22 cellular contexts compared by ENCODE assay signal in the genomic region with DNA sequence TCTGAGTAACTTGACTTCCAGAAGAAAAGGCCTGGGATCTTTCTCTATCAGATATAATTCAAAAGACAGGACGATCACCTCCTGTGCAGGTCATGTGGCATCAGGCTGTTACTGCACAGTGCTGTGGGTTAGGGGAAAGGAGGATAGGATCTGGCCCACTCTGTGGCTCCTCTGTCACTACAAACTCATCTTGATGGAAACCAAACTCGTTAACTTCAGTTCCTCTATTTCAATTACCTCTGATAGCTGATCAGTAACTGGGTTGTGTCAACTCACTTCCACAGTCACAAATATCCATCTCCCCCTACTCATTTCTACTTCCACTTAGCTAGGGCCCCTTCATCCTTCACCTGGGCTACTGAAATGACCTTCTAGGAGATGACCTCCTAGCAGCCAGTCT.
DNase-seq lines count a peak whose midpoint lies in the region; ATAC-seq, FAIRE-seq and TF ChIP-seq lines count a peak whose summit lies in the region.
"Had no signal": no experiment of that assay in that cellular context is flagged by ENCODE, and none has a peak within 500 bp of the region (broad histone marks: within the 10 kb centered on the region; RNA-seq: fewer than 3 reads in every experiment).

No MANE protein-coding gene starts in this region.

- FAIRE-seq in GM12891 (lab: Jason Lieb, UNC) = no peak
- FAIRE-seq: A204.1, GM12892, H54 had no signal

- no peak for TF ChIP-seq POLR2A in GM12891 (IDR thresholded peaks at IDR 0.05; ENCODE audit: low read depth, low read length)

- no peak for TF ChIP-seq CTCF in coronary artery (IDR thresholded peaks at IDR 0.05)

- DNase-seq in GM12891 (ENCODE audit: insufficient read length, low spot score) = no peak
- peak; percentile 35 for DNase-seq in coronary artery (ENCODE audit: low spot score)
- DNase-seq in stimulated activated CD4-positive, alpha-beta T cell treated with anti-CD3 and anti-CD28 coated beads, Interleukin-12 subunit alpha, Interleukin-12 subunit beta, amount 100 ng/mL, for 4 hours = no peak
- DNase-seq in DMS 273 treated with DMSO at 0.1 percent for 48 hours (lab: John Stamatoyannopoulos, UW) = no peak
- no peak for DNase-seq in left colon
- DNase-seq: Caco-2; CD4-positive, CD25-positive, alpha-beta regulatory T cell; CD8-positive, alpha-beta T cell; DMS79; EL; GDM1; GOT3; HFFc6 had no signal

- H3K4me3 ChIP-seq in coronary artery = no peak overlapping the region
- H3K4me3 ChIP-seq: BLaER1, HAP-1 had no signal

- peak; percentile 41 for ATAC-seq in GM19351 (IDR thresholded peaks at IDR 0.05; ENCODE audit: unreplicated experiment)
- ATAC-seq in HG03025 (IDR thresholded peaks at IDR 0.05; ENCODE audit: low FRiP score, unreplicated experiment) = peak; percentile 51
- no peak for ATAC-seq in left colon
- ATAC-seq: CD8-positive, alpha-beta T cell had no signal

- H3K27ac ChIP-seq in coronary artery = no peak overlapping the region
- H3K27ac ChIP-seq: 22Rv1, BLaER1, C4-2B had no signal

- intact Hi-C loops in left colon (cut with DNase I, micrococcal nuclease) = no loop called here

TF ChIP-seq in GM12891, 5 proteins besides CTCF, POLR2A, EP300 and RAD21:
- TF ChIP-seq SPI1 (IDR thresholded peaks at IDR 0.05; ENCODE audit: low read depth, low read length) (peak; percentile 71), TAF1 (IDR thresholded peaks at IDR 0.05; ENCODE audit: low read depth, low read length) (no peak)
TF ChIP-seq in GM12891: peak in this region for 1.
